Comparison of ENCODE assay signal across 28 cellular contexts in genomic region chr2:236103981-236104380, GRCh38.
"Had no signal": no experiment of that assay in that cellular context is flagged by ENCODE, and none has a peak within 500 bp of the region (broad histone marks: within the 10 kb centered on the region; RNA-seq: fewer than 3 reads in every experiment).

No MANE protein-coding gene starts in this region.

- H3K27ac Mint-ChIP-seq: natural killer cell treated with Interleukin-12 subunit alpha and Interleukin-12 subunit beta and Interleukin-15 and Interleukin-18, amount 100 ng/mL, for 72 hours; nephron progenitor cell; progenitor cell of endocrine pancreas; stimulated activated naive B cell treated with anti-CD40 and anti-IgM and Interleukin-4, amounts not matched to agents 10 μg/mL and 1 μg/mL and 100 μg/mL, for 72 hours; stimulated activated naive CD8-positive, alpha-beta T cell treated with anti-CD3 and anti-CD28 coated beads, Interleukin-15, Interleukin-2, amounts not matched to agents 100 ng/mL and 50 ng/mL, for 24 hours had no signal

- ATAC-seq: naive thymus-derived CD8-positive, alpha-beta T cell; natural killer cell treated with Interleukin-12 subunit alpha and Interleukin-12 subunit beta and Interleukin-15 and Interleukin-18, amount 100 ng/mL, for 72 hours; psoas muscle; right cardiac atrium; right lobe of liver; stimulated activated effector memory CD8-positive, alpha-beta T cell treated with anti-CD3 and anti-CD28 coated beads, Interleukin-12 subunit alpha, Interleukin-12 subunit beta, amount 100 ng/mL, for 72 hours; stimulated activated naive B cell treated with anti-CD40 and anti-IgM and Interleukin-4, amounts not matched to agents 10 μg/mL and 1 μg/mL and 100 μg/mL, for 72 hours had no signal

- H2AFZ ChIP-seq: parathyroid adenoma had no signal

- H3K4me1 Mint-ChIP-seq: naive thymus-derived CD8-positive, alpha-beta T cell; stimulated activated naive B cell treated with anti-CD40 and anti-IgM and Interleukin-4, amounts not matched to agents 10 μg/mL and 1 μg/mL and 100 μg/mL, for 72 hours had no signal

- H3K9me3 ChIP-seq: ovary, psoas muscle, right lobe of liver, sigmoid colon, stomach, thoracic aorta, thyroid gland, tibial nerve, upper lobe of left lung, uterus had no signal

- H3K4me3 Mint-ChIP-seq: naive thymus-derived CD8-positive, alpha-beta T cell; natural killer cell treated with Interleukin-12 subunit alpha and Interleukin-12 subunit beta and Interleukin-15 and Interleukin-18, amount 100 ng/mL, for 72 hours; nephron progenitor cell; neural crest cell; stimulated activated effector memory CD8-positive, alpha-beta T cell treated with anti-CD3 and anti-CD28 coated beads, Interleukin-12 subunit alpha, Interleukin-12 subunit beta, amount 100 ng/mL, for 72 hours; stimulated activated naive B cell treated with anti-CD40 and anti-IgM and Interleukin-4, amounts not matched to agents 10 μg/mL and 1 μg/mL and 100 μg/mL, for 72 hours; stimulated activated naive CD8-positive, alpha-beta T cell treated with anti-CD3 and anti-CD28 coated beads, Interleukin-15, Interleukin-2, amounts not matched to agents 100 ng/mL and 50 ng/mL, for 24 hours had no signal

- FAIRE-seq: small intestine had no signal

- H3K4me1 ChIP-seq: parathyroid adenoma, psoas muscle, right lobe of liver, stomach, uterus had no signal

- DNase-seq: naive thymus-derived CD8-positive, alpha-beta T cell; nephron progenitor cell; occipital lobe; ovary; psoas muscle; right cardiac atrium; sigmoid colon; small intestine; stimulated activated CD4-positive, alpha-beta T cell treated with anti-CD3 and anti-CD28 coated beads, Interleukin-15, amount 100 ng/mL, for 24 hours; stimulated activated CD4-positive, alpha-beta T cell treated with anti-CD3 and anti-CD28 coated beads, Interleukin-2, amount 100 ng/mL, for 24 hours; stimulated activated CD4-positive, alpha-beta T cell treated with anti-CD3 and anti-CD28 coated beads, Interleukin-2, amount 100 ng/mL, for 48 hours; stimulated activated CD4-positive, alpha-beta T cell treated with anti-CD3 and anti-CD28 coated beads, Interleukin-4, amount 100 ng/mL, for 24 hours; stimulated activated naive B cell treated with anti-CD40 and anti-IgM and Interleukin-4, amounts not matched to agents 10 μg/mL and 1 μg/mL and 100 μg/mL, for 72 hours; stimulated activated naive CD4-positive, alpha-beta T cell treated with Interleukin-2 at 50 U/mL for 16 hours; stomach; thyroid gland; trophoblast cell; upper lobe of left lung; uterus had no signal

- H3K27me3 ChIP-seq: ovary, right lobe of liver, sigmoid colon, stomach, thyroid gland, tibial nerve, upper lobe of left lung, uterus had no signal

- H3K4me3 ChIP-seq: ovary, psoas muscle, right lobe of liver, sigmoid colon, stomach, thoracic aorta, thyroid gland, tibial nerve, upper lobe of left lung, uterus had no signal

- H3K9me3 Mint-ChIP-seq: naive thymus-derived CD8-positive, alpha-beta T cell; natural killer cell treated with Interleukin-12 subunit alpha and Interleukin-12 subunit beta and Interleukin-15 and Interleukin-18, amount 100 ng/mL, for 72 hours; nephron progenitor cell; neural crest cell; stimulated activated effector memory CD8-positive, alpha-beta T cell treated with anti-CD3 and anti-CD28 coated beads, Interleukin-12 subunit alpha, Interleukin-12 subunit beta, amount 100 ng/mL, for 72 hours; stimulated activated naive B cell treated with anti-CD40 and anti-IgM and Interleukin-4, amounts not matched to agents 10 μg/mL and 1 μg/mL and 100 μg/mL, for 72 hours; stimulated activated naive CD8-positive, alpha-beta T cell treated with anti-CD3 and anti-CD28 coated beads, Interleukin-15, Interleukin-2, amounts not matched to agents 100 ng/mL and 50 ng/mL, for 24 hours had no signal

- H3K27ac ChIP-seq: ovary, parathyroid adenoma, psoas muscle, right lobe of liver, sigmoid colon, stomach, thoracic aorta, thyroid gland, upper lobe of left lung, uterus had no signal

- H3K36me3 Mint-ChIP-seq: naive thymus-derived CD8-positive, alpha-beta T cell; natural killer cell treated with Interleukin-12 subunit alpha and Interleukin-12 subunit beta and Interleukin-15 and Interleukin-18, amount 100 ng/mL, for 72 hours; stimulated activated naive B cell treated with anti-CD40 and anti-IgM and Interleukin-4, amounts not matched to agents 10 μg/mL and 1 μg/mL and 100 μg/mL, for 72 hours had no signal

- H3K36me3 ChIP-seq: ovary, right lobe of liver, sigmoid colon, thoracic aorta, thyroid gland, upper lobe of left lung, uterus had no signal

- H3K9ac ChIP-seq: parathyroid adenoma had no signal
